Comparison of ENCODE assay signal across 1 cellular context in the genomic region with DNA sequence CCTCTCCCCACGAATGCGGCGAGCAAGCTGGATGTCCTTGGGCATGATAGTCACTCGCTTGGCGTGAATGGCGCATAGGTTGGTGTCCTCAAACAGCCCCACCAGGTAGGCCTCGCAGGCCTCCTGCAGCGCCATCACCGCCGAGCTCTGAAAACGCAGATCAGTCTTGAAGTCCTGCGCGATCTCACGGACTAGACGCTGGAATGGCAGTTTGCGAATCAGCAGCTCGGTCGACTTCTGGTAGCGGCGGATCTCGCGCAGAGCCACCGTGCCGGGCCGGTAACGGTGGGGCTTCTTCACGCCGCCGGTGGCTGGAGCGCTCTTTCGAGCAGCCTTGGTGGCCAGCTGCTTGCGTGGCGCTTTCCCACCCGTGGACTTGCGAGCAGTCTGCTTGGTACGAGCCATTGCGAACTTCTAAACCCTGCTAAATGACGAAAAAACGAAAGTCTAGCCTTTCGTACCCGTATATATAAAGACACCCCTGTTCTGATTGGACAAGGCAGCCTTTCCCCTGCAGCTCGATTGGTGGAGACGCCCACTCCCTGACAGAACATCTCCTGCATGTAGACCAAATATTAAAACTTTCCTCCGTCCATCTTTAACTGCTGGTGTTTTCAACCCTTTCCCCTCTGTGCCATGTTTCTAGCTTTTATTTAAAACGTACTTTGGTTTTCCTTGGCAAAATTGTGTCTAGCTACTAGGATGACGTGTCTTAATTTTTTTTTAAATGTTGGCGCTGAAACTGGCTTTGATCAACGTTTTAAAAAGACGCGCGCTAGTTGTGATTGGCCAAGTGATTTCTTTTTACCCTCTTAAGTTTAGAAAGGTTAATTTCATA.
A peak's percentile ranks its signal among the peaks of the same experiment; 100 is the strongest.
TF ChIP-seq lines count a peak whose summit lies in the region.

No MANE protein-coding gene starts in this region.

TF ChIP-seq in K562, 482 proteins besides CTCF, POLR2A, EP300 and RAD21 (continued from another document and continues in another):
- TF ChIP-seq, protein P1, sequence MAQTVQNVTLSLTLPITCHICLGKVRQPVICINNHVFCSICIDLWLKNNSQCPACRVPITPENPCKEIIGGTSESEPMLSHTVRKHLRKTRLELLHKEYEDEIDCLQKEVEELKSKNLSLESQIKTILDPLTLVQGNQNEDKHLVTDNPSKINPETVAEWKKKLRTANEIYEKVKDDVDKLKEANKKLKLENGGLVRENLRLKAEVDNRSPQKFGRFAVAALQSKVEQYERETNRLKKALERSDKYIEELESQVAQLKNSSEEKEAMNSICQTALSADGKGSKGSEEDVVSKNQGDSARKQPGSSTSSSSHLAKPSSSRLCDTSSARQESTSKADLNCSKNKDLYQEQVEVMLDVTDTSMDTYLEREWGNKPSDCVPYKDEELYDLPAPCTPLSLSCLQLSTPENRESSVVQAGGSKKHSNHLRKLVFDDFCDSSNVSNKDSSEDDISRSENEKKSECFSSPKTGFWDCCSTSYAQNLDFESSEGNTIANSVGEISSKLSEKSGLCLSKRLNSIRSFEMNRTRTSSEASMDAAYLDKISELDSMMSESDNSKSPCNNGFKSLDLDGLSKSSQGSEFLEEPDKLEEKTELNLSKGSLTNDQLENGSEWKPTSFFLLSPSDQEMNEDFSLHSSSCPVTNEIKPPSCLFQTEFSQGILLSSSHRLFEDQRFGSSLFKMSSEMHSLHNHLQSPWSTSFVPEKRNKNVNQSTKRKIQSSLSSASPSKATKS (CRISPR knock-in tag; IDR thresholded peaks at IDR 0.05) = 0 out of 2 replicates have a peak, but pooled peaks have one; percentile 57
- TF ChIP-seq, protein P2, sequence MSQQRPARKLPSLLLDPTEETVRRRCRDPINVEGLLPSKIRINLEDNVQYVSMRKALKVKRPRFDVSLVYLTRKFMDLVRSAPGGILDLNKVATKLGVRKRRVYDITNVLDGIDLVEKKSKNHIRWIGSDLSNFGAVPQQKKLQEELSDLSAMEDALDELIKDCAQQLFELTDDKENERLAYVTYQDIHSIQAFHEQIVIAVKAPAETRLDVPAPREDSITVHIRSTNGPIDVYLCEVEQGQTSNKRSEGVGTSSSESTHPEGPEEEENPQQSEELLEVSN (IDR thresholded peaks at IDR 0.05; ENCODE audit: borderline replicate concordance in 1 of 2, extremely low read depth in 1 of 2, insufficient read depth in 1 of 2, insufficient read length in 1 of 2, low read depth in 1 of 2, low read length in 1 of 2, poor library complexity in 1 of 2, severe bottlenecking in 1 of 2) = peak in 1 of 2 experiments; percentile 29
- TF ChIP-seq, protein P3, sequence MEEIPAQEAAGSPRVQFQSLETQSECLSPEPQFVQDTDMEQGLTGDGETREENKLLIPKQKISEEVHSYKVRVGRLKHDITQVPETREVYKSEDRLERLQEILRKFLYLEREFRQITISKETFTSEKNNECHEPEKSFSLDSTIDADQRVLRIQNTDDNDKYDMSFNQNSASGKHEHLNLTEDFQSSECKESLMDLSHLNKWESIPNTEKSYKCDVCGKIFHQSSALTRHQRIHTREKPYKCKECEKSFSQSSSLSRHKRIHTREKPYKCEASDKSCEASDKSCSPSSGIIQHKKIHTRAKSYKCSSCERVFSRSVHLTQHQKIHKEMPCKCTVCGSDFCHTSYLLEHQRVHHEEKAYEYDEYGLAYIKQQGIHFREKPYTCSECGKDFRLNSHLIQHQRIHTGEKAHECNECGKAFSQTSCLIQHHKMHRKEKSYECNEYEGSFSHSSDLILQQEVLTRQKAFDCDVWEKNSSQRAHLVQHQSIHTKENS (CRISPR knock-in tag; IDR thresholded peaks at IDR 0.05) = no peak
- no peak for TF ChIP-seq SREBF1 (IDR thresholded peaks at IDR 0.05; ENCODE audit: borderline replicate concordance, low read depth, low read length)
- peak; percentile 83 for TF ChIP-seq ZNF431 (CRISPR knock-in tag; IDR thresholded peaks at IDR 0.05)
- TF ChIP-seq KDM5B (IDR thresholded peaks at IDR 0.05; ENCODE audit: insufficient replicate concordance, low read depth, low read length) = peak; percentile 98
- TF ChIP-seq TCFL5 (CRISPR knock-in tag; conservative IDR thresholded peaks at IDR 0.05) = no peak
- TF ChIP-seq, protein P4, sequence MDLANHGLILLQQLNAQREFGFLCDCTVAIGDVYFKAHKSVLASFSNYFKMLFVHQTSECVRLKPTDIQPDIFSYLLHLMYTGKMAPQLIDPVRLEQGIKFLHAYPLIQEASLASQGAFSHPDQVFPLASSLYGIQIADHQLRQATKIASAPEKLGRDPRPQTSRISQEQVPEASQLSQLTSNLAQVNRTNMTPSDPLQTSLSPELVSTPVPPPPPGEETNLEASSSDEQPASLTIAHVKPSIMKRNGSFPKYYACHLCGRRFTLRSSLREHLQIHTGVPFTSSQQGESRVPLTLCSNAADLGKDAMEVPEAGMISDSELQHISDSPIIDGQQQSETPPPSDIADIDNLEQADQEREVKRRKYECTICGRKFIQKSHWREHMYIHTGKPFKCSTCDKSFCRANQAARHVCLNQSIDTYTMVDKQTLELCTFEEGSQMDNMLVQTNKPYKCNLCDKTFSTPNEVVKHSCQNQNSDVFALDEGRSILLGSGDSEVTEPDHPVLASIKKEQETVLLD (IDR thresholded peaks at IDR 0.05) = no peak
- TF ChIP-seq GATA2 (CRISPR knock-in tag; IDR thresholded peaks at IDR 0.05) = no peak
- no peak for TF ChIP-seq ZNF778 (CRISPR knock-in tag; IDR thresholded peaks at IDR 0.05)
- TF ChIP-seq NRF1 (conservative IDR thresholded peaks at IDR 0.05 in 1 of 2, IDR thresholded peaks at IDR 0.05 in 1 of 2) = peak; percentile 66 to 68
- no peak for TF ChIP-seq KLF6 (CRISPR knock-in tag; IDR thresholded peaks at IDR 0.05; ENCODE audit: borderline replicate concordance)
- no peak for TF ChIP-seq ZNF507 (tag; conservative IDR thresholded peaks at IDR 0.05)
- TF ChIP-seq NR2C2 (CRISPR knock-in tag; IDR thresholded peaks at IDR 0.05) = peak; percentile 82; the same call in 1 of the 2 replicates
- no peak for TF ChIP-seq NR2C2 (tag; IDR thresholded peaks at IDR 0.05)
- no peak for TF ChIP-seq SMAD3 (CRISPR knock-in tag; conservative IDR thresholded peaks at IDR 0.05)
- no peak for TF ChIP-seq NCOA6 (IDR thresholded peaks at IDR 0.05)
- TF ChIP-seq, protein P5, sequence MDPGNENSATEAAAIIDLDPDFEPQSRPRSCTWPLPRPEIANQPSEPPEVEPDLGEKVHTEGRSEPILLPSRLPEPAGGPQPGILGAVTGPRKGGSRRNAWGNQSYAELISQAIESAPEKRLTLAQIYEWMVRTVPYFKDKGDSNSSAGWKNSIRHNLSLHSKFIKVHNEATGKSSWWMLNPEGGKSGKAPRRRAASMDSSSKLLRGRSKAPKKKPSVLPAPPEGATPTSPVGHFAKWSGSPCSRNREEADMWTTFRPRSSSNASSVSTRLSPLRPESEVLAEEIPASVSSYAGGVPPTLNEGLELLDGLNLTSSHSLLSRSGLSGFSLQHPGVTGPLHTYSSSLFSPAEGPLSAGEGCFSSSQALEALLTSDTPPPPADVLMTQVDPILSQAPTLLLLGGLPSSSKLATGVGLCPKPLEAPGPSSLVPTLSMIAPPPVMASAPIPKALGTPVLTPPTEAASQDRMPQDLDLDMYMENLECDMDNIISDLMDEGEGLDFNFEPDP (CRISPR knock-in tag; IDR thresholded peaks at IDR 0.05) = no peak
- TF ChIP-seq MECOM (CRISPR knock-in tag; IDR thresholded peaks at IDR 0.05) = no peak
- TF ChIP-seq, protein P6, sequence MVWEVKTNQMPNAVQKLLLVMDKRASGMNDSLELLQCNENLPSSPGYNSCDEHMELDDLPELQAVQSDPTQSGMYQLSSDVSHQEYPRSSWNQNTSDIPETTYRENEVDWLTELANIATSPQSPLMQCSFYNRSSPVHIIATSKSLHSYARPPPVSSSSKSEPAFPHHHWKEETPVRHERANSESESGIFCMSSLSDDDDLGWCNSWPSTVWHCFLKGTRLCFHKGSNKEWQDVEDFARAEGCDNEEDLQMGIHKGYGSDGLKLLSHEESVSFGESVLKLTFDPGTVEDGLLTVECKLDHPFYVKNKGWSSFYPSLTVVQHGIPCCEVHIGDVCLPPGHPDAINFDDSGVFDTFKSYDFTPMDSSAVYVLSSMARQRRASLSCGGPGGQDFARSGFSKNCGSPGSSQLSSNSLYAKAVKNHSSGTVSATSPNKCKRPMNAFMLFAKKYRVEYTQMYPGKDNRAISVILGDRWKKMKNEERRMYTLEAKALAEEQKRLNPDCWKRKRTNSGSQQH (CRISPR knock-in tag; IDR thresholded peaks at IDR 0.05) = peak; percentile 75
- TF ChIP-seq HMGN3 (IDR thresholded peaks at IDR 0.05; ENCODE audit: borderline replicate concordance, extremely low read depth, insufficient read length, low read depth, low read length) = peak; percentile 93
- TF ChIP-seq, protein P7, sequence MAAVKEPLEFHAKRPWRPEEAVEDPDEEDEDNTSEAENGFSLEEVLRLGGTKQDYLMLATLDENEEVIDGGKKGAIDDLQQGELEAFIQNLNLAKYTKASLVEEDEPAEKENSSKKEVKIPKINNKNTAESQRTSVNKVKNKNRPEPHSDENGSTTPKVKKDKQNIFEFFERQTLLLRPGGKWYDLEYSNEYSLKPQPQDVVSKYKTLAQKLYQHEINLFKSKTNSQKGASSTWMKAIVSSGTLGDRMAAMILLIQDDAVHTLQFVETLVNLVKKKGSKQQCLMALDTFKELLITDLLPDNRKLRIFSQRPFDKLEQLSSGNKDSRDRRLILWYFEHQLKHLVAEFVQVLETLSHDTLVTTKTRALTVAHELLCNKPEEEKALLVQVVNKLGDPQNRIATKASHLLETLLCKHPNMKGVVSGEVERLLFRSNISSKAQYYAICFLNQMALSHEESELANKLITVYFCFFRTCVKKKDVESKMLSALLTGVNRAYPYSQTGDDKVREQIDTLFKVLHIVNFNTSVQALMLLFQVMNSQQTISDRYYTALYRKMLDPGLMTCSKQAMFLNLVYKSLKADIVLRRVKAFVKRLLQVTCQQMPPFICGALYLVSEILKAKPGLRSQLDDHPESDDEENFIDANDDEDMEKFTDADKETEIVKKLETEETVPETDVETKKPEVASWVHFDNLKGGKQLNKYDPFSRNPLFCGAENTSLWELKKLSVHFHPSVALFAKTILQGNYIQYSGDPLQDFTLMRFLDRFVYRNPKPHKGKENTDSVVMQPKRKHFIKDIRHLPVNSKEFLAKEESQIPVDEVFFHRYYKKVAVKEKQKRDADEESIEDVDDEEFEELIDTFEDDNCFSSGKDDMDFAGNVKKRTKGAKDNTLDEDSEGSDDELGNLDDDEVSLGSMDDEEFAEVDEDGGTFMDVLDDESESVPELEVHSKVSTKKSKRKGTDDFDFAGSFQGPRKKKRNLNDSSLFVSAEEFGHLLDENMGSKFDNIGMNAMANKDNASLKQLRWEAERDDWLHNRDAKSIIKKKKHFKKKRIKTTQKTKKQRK (IDR thresholded peaks at IDR 0.05; ENCODE audit: borderline replicate concordance, low read depth, low read length) = no peak
- TF ChIP-seq NFXL1 (CRISPR knock-in tag; IDR thresholded peaks at IDR 0.05) = no peak
- TF ChIP-seq, protein P8, sequence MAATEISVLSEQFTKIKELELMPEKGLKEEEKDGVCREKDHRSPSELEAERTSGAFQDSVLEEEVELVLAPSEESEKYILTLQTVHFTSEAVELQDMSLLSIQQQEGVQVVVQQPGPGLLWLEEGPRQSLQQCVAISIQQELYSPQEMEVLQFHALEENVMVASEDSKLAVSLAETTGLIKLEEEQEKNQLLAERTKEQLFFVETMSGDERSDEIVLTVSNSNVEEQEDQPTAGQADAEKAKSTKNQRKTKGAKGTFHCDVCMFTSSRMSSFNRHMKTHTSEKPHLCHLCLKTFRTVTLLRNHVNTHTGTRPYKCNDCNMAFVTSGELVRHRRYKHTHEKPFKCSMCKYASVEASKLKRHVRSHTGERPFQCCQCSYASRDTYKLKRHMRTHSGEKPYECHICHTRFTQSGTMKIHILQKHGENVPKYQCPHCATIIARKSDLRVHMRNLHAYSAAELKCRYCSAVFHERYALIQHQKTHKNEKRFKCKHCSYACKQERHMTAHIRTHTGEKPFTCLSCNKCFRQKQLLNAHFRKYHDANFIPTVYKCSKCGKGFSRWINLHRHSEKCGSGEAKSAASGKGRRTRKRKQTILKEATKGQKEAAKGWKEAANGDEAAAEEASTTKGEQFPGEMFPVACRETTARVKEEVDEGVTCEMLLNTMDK (IDR thresholded peaks at IDR 0.05; ENCODE audit: borderline replicate concordance, insufficient read depth, low read depth, low read length, poor library complexity, severe bottlenecking) = no peak
- TF ChIP-seq, protein P9, sequence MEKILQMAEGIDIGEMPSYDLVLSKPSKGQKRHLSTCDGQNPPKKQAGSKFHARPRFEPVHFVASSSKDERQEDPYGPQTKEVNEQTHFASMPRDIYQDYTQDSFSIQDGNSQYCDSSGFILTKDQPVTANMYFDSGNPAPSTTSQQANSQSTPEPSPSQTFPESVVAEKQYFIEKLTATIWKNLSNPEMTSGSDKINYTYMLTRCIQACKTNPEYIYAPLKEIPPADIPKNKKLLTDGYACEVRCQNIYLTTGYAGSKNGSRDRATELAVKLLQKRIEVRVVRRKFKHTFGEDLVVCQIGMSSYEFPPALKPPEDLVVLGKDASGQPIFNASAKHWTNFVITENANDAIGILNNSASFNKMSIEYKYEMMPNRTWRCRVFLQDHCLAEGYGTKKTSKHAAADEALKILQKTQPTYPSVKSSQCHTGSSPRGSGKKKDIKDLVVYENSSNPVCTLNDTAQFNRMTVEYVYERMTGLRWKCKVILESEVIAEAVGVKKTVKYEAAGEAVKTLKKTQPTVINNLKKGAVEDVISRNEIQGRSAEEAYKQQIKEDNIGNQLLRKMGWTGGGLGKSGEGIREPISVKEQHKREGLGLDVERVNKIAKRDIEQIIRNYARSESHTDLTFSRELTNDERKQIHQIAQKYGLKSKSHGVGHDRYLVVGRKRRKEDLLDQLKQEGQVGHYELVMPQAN (IDR thresholded peaks at IDR 0.05; ENCODE audit: borderline replicate concordance) = 0 out of 2 replicates have a peak, but pooled peaks have one; percentile 39
- no peak for TF ChIP-seq ZNF766 (CRISPR knock-in tag; conservative IDR thresholded peaks at IDR 0.05)
- TF ChIP-seq ZNF76 (CRISPR knock-in tag; IDR thresholded peaks at IDR 0.05; ENCODE audit: borderline replicate concordance) = no peak
- TF ChIP-seq, protein P10, sequence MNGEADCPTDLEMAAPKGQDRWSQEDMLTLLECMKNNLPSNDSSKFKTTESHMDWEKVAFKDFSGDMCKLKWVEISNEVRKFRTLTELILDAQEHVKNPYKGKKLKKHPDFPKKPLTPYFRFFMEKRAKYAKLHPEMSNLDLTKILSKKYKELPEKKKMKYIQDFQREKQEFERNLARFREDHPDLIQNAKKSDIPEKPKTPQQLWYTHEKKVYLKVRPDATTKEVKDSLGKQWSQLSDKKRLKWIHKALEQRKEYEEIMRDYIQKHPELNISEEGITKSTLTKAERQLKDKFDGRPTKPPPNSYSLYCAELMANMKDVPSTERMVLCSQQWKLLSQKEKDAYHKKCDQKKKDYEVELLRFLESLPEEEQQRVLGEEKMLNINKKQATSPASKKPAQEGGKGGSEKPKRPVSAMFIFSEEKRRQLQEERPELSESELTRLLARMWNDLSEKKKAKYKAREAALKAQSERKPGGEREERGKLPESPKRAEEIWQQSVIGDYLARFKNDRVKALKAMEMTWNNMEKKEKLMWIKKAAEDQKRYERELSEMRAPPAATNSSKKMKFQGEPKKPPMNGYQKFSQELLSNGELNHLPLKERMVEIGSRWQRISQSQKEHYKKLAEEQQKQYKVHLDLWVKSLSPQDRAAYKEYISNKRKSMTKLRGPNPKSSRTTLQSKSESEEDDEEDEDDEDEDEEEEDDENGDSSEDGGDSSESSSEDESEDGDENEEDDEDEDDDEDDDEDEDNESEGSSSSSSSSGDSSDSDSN (IDR thresholded peaks at IDR 0.05; ENCODE audit: borderline replicate concordance in 1 of 2, low read depth in 2 of 2, low read length in 2 of 2) = no peak
- no peak for TF ChIP-seq CBX2 (IDR thresholded peaks at IDR 0.05; ENCODE audit: insufficient read depth, low read length, poor library complexity, severe bottlenecking)
- peak; percentile 56; the same call in 1 of the 2 replicates for TF ChIP-seq ZNF263 (CRISPR knock-in tag; IDR thresholded peaks at IDR 0.05; ENCODE audit: borderline replicate concordance)
- TF ChIP-seq KAT8 (IDR thresholded peaks at IDR 0.05; ENCODE audit: low read depth) = no peak
- TF ChIP-seq, protein P11, sequence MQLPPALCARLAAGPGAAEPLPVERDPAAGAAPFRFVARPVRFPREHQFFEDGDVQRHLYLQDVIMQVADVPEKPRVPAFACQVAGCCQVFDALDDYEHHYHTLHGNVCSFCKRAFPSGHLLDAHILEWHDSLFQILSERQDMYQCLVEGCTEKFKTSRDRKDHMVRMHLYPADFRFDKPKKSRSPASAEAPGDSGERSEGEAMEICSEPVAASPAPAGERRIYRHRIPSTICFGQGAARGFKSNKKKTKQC (CRISPR knock-in tag; IDR thresholded peaks at IDR 0.05) = peak; percentile 97
